ENCODE assay signal across 25 cellular contexts in genomic region chr10:34203966-34204630, GRCh38.
DNase-seq lines count a peak whose midpoint lies in the region; ATAC-seq, FAIRE-seq and TF ChIP-seq lines count a peak whose summit lies in the region.
"Had no signal": no experiment of that assay in that cellular context is flagged by ENCODE, and none has a peak within 500 bp of the region (broad histone marks: within the 10 kb centered on the region; RNA-seq: fewer than 3 reads in every experiment).

No MANE protein-coding gene starts in this region.

- H3K4me1 ChIP-seq in HepG2 (ENCODE audit: insufficient read depth, low read length) (peaks cover 69% of the 10 kb centered on the region), right lobe of liver (no peaks in the 10 kb centered on the region), MM.1S (ENCODE audit: low read length) (peaks cover 30% of the 10 kb centered on the region), right atrium auricular region (no peaks in the 10 kb centered on the region), foreskin keratinocyte (no peaks in the 10 kb centered on the region)

- H2AFZ ChIP-seq in HepG2 (ENCODE audit: low read length) (no peak overlapping the region), MM.1S (ENCODE audit: low read length) (no peak overlapping the region)
- H2AFZ ChIP-seq: GM23338 had no signal

- peaks cover 18% of the 10 kb centered on the region for H3F3A ChIP-seq in MM.1S (ENCODE audit: insufficient read depth, low read length)

- TF ChIP-seq CTCF in HepG2 (CRISPR knock-in tag; IDR thresholded peaks at IDR 0.05) (no peak), right lobe of liver (IDR thresholded peaks at IDR 0.05) (no peak), MM.1S (IDR thresholded peaks at IDR 0.05; ENCODE audit: low read length) (no peak), bronchial epithelial cell (IDR thresholded peaks at IDR 0.05; ENCODE audit: insufficient read depth, low read length, severe bottlenecking) (no peak), right atrium auricular region (IDR thresholded peaks at IDR 0.05) (no peak), foreskin keratinocyte (conservative IDR thresholded peaks at IDR 0.05) (no peak)

- ATAC-seq in HepG2 = peak; percentile 44; the same call in 2 of the 3 replicates
- ATAC-seq in right lobe of liver = no peak
- peak; percentile 56 to 65 for ATAC-seq in natural killer cell treated with Interleukin-12 subunit alpha and Interleukin-12 subunit beta and Interleukin-15 and Interleukin-18, amount 100 ng/mL, for 72 hours
- no peak for ATAC-seq in foreskin keratinocyte
- ATAC-seq: CD8-positive, alpha-beta T cell; GM23338; HCT116 had no signal

- TF ChIP-seq POLR2A in HepG2 (IDR thresholded peaks at IDR 0.05; ENCODE audit: insufficient read depth in 1 of 2, low read depth in 2 of 2, low read length in 2 of 2) (no peak), right lobe of liver (IDR thresholded peaks at IDR 0.05) (no peak)

- peak; percentile 54 for DNase-seq in HepG2 (ENCODE audit: low spot score)
- DNase-seq in right lobe of liver = no peak
- no peak for DNase-seq in MM.1S
- no peak for DNase-seq in bronchial epithelial cell (ENCODE audit: low read depth)
- no peak for DNase-seq in natural killer cell treated with Interleukin-12 subunit alpha and Interleukin-12 subunit beta and Interleukin-15 and Interleukin-18, amount 100 ng/mL, for 72 hours (ENCODE audit: low spot score)
- DNase-seq in right atrium auricular region (ENCODE audit: low spot score) = no peak
- DNase-seq in foreskin keratinocyte = no peak
- DNase-seq in central memory CD4-positive, alpha-beta T cell = no peak
- DNase-seq: CD4-positive, CD25-positive, alpha-beta regulatory T cell; CD8-positive, alpha-beta T cell; DMS 273 treated with DMSO at 0.1 percent for 48 hours; DMS79; EL; GDM1; H9 had no signal

- no peak overlapping the region for H3K4me3 Mint-ChIP-seq in natural killer cell treated with Interleukin-12 subunit alpha and Interleukin-12 subunit beta and Interleukin-15 and Interleukin-18, amount 100 ng/mL, for 72 hours
- H3K4me3 Mint-ChIP-seq: B cell; CD4-positive, CD25-positive, alpha-beta regulatory T cell; CD8-positive, alpha-beta T cell; GM23338; H9 had no signal

- peaks cover 32 to 35% of the 10 kb centered on the region in 2 donors for H3K27me3 Mint-ChIP-seq in natural killer cell treated with Interleukin-12 subunit alpha and Interleukin-12 subunit beta and Interleukin-15 and Interleukin-18, amount 100 ng/mL, for 72 hours
- H3K27me3 Mint-ChIP-seq: B cell; CD4-positive, CD25-positive, alpha-beta regulatory T cell had no signal

- H3K27ac ChIP-seq in HepG2 (ENCODE audit: extremely low read length, insufficient read depth, low read length) (peak overlapping the region; percentile 22), right lobe of liver (no peak overlapping the region), MM.1S (ENCODE audit: low read length) (peak overlapping the region; percentile 87; the same call in 1 of the 2 replicates), right atrium auricular region (no peak overlapping the region), foreskin keratinocyte (no peak overlapping the region)
- H3K27ac ChIP-seq: 22Rv1, BLaER1, C4-2B had no signal

- H3K27ac Mint-ChIP-seq in natural killer cell treated with Interleukin-12 subunit alpha and Interleukin-12 subunit beta and Interleukin-15 and Interleukin-18, amount 100 ng/mL, for 72 hours = no peak overlapping the region
- H3K27ac Mint-ChIP-seq: B cell; CD4-positive, CD25-positive, alpha-beta regulatory T cell; CD8-positive, alpha-beta T cell; GM23338; H9 had no signal

- in situ Hi-C loops in HepG2 (cut with HindIII; ENCODE audit: extremely low pct_ligation_motif_present, low pct_unique_long_range_greater_than_20kb) = no loop called here

- peaks cover 28 to 31% of the 10 kb centered on the region in 2 donors for H3K4me1 Mint-ChIP-seq in natural killer cell treated with Interleukin-12 subunit alpha and Interleukin-12 subunit beta and Interleukin-15 and Interleukin-18, amount 100 ng/mL, for 72 hours (ENCODE audit: low read depth in 2 of 2)
- H3K4me1 Mint-ChIP-seq: B cell; CD4-positive, CD25-positive, alpha-beta regulatory T cell had no signal

- H3K79me2 ChIP-seq in HepG2 (ENCODE audit: insufficient read depth, low read length) (no peaks in the 10 kb centered on the region), MM.1S (ENCODE audit: low read length) (no peaks in the 10 kb centered on the region)

- H3K9me2 ChIP-seq in MM.1S (replicated peaks; ENCODE audit: insufficient read depth, low read length) = no peaks in the 10 kb centered on the region

- CTCF ChIA-PET in HepG2 (lab: Yijun Ruan, JAX; ENCODE audit: low intra/inter-chr PET ratio, low total read pairs) = no interaction called here

- TF ChIP-seq EP300 in HepG2 (IDR thresholded peaks at IDR 0.05; ENCODE audit: low read depth in 2 of 2, low read length in 2 of 2) (peak in 1 of 2 experiments; percentile 63; a peak in 2 of 4 replicates), HepG2 (CRISPR knock-in tag; IDR thresholded peaks at IDR 0.05; ENCODE audit: borderline replicate concordance) (no peak)

- intact Hi-C loops in HepG2 (cut with micrococcal nuclease; ENCODE audit: unreplicated experiment) = no loop called here
- intact Hi-C loops in right lobe of liver (cut with DNase I) = no loop called here

- FAIRE-seq in HepG2 (lab: Jason Lieb, UNC) = no peak
- FAIRE-seq in bronchial epithelial cell (lab: Jason Lieb, UNC) = peak; percentile 55
- FAIRE-seq: A204.1, D721Med, GM12891, GM18507 had no signal

- no peaks in the 10 kb centered on the region for H3K27me3 ChIP-seq in HepG2 (ENCODE audit: control insufficient read depth in 1 of 2, insufficient read depth in 2 of 2, low read length in 2 of 2)
- H3K27me3 ChIP-seq in right lobe of liver = no peaks in the 10 kb centered on the region
- no peaks in the 10 kb centered on the region for H3K27me3 ChIP-seq in MM.1S (replicated peaks; ENCODE audit: insufficient read depth, low read length)
- no peaks in the 10 kb centered on the region for H3K27me3 ChIP-seq in bronchial epithelial cell (ENCODE audit: control insufficient read depth, insufficient read depth, low read length)
- no peaks in the 10 kb centered on the region for H3K27me3 ChIP-seq in right atrium auricular region
- no peaks in the 10 kb centered on the region for H3K27me3 ChIP-seq in foreskin keratinocyte
- H3K27me3 ChIP-seq: BLaER1 had no signal

- H4K20me1 ChIP-seq in HepG2 (ENCODE audit: insufficient read depth, low read length) = no peaks in the 10 kb centered on the region
- H4K20me1 ChIP-seq in MM.1S (ENCODE audit: insufficient read depth, low read length) = no peaks in the 10 kb centered on the region
- H4K20me1 ChIP-seq: BLaER1 had no signal

- WGBS in HepG2 (ENCODE audit: low lambda C conversion rate) = 55% methylated on average over 7 of the region's 7 CpGs
- WGBS in right lobe of liver (ENCODE audit: insufficient coverage, low coverage, low lambda C conversion rate, missing lambda C conversion rate) = 79% methylated on average over 7 of the region's 7 CpGs

- no peak for TF ChIP-seq RAD21 in HepG2 (CRISPR knock-in tag; IDR thresholded peaks at IDR 0.05)

- H3K9ac ChIP-seq in HepG2 (ENCODE audit: insufficient read depth, low read depth, low read length) (no peak overlapping the region), MM.1S (ENCODE audit: low read length) (no peak overlapping the region)
- H3K9ac ChIP-seq: BLaER1 had no signal

- H3K9me3 Mint-ChIP-seq in natural killer cell treated with Interleukin-12 subunit alpha and Interleukin-12 subunit beta and Interleukin-15 and Interleukin-18, amount 100 ng/mL, for 72 hours = no peaks in the 10 kb centered on the region
- H3K9me3 Mint-ChIP-seq: CD8-positive, alpha-beta T cell had no signal

- H3K36me3 ChIP-seq in HepG2 (replicated peaks in 1 of 2; ENCODE audit: control insufficient read depth in 1 of 2, insufficient read depth in 2 of 2, low read length in 2 of 2) (no peaks in the 10 kb centered on the region), right lobe of liver (no peaks in the 10 kb centered on the region), MM.1S (replicated peaks; ENCODE audit: insufficient read depth, low read length) (no peaks in the 10 kb centered on the region), bronchial epithelial cell (ENCODE audit: control insufficient read depth, insufficient read depth, low read length) (no peaks in the 10 kb centered on the region), right atrium auricular region (no peaks in the 10 kb centered on the region)
- H3K36me3 ChIP-seq: BLaER1 had no signal

- H3K4me3 ChIP-seq in HepG2 (replicated peaks in 1 of 3; ENCODE audit: insufficient read depth in 1 of 3, low read depth in 2 of 3, low read length in 3 of 3) = no peak overlapping the region
- H3K4me3 ChIP-seq in right lobe of liver = no peak overlapping the region
- H3K4me3 ChIP-seq in MM.1S (ENCODE audit: low read length) = no peak overlapping the region
- no peak overlapping the region for H3K4me3 ChIP-seq in bronchial epithelial cell (ENCODE audit: low read depth, low read length)
- no peak overlapping the region for H3K4me3 ChIP-seq in right atrium auricular region
- H3K4me3 ChIP-seq: BLaER1, GM23338 had no signal

- H3K4me2 ChIP-seq in HepG2 (ENCODE audit: low read depth, low read length) = 0 out of 2 replicates have a peak overlapping the region, but pooled peaks have one; percentile 23
- H3K4me2 ChIP-seq in MM.1S (ENCODE audit: low read depth, low read length) = no peak overlapping the region
- H3K4me2 ChIP-seq: BLaER1, GM23338 had no signal

- POLR2A ChIA-PET in HepG2 (lab: Yijun Ruan, JAX) = no interaction called here

- no TSS peak for BruUV-seq in HepG2 (replicated peaks; lab: Mats Ljungman, UMichigan)

- H3K36me3 Mint-ChIP-seq in natural killer cell treated with Interleukin-12 subunit alpha and Interleukin-12 subunit beta and Interleukin-15 and Interleukin-18, amount 100 ng/mL, for 72 hours = no peaks in the 10 kb centered on the region
- H3K36me3 Mint-ChIP-seq: CD4-positive, CD25-positive, alpha-beta regulatory T cell; CD8-positive, alpha-beta T cell had no signal

- H3K9me3 ChIP-seq in HepG2 (ENCODE audit: low read length) (no peaks in the 10 kb centered on the region), right lobe of liver (no peaks in the 10 kb centered on the region), MM.1S (replicated peaks; ENCODE audit: insufficient read depth, low read length) (no peaks in the 10 kb centered on the region), right atrium auricular region (no peaks in the 10 kb centered on the region)

TF ChIP-seq in HepG2, 621 proteins besides CTCF, POLR2A, EP300 and RAD21 (continues in another document):
- TF ChIP-seq ZNF788 (CRISPR knock-in tag; IDR thresholded peaks at IDR 0.05; ENCODE audit: borderline replicate concordance) = no peak

Comparison
In these comparisons a context has a peak if more than half of its experiments do, and no peak if none do; other contexts are left out.
1. ATAC-seq: peak in HepG2 (single experiment) and natural killer cell treated with Interleukin-12 subunit alpha and Interleukin-12 subunit beta and Interleukin-15 and Interleukin-18, amount 100 ng/mL, for 72 hours (2 of 2); none in right lobe of liver (0 of 4) and foreskin keratinocyte (single experiment).
2. H3K27ac ChIP-seq: peak in HepG2 (single experiment) and MM.1S (single experiment); none in right lobe of liver (0 of 3), right atrium auricular region (0 of 2) and foreskin keratinocyte (single experiment).